Comparison of ENCODE assay signal across 21 cellular contexts in the genomic region with DNA sequence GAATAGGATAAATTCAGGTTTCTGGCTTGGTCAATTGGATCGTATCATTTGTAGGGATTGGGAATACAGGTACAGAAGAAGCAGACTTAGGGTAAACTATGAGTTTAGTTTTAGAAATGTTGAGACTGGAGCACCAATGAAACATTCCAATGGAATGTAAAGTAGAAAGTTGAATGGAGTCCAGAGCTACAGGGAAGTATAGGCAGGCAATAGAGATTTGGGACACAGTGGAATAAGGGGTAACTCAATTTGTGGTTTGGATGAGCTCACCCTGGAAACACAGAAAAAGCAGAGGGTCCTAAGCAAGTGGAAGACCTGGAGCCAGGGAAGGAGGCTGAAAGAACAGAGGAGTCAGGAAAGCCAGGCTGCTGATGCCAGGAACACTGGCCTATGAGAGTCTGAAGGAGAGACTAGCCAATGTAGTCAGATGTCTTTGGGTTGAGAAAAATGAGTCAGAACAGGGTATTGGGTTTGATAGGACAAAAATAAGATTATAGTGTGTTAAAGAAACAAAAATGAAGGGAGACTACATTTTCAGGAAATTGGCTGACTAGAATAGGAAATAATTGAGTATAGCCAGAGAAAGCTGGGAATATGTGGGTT.
DNase-seq lines count a peak whose midpoint lies in the region; ATAC-seq and TF ChIP-seq lines count a peak whose summit lies in the region.
"Had no signal": no experiment of that assay in that cellular context is flagged by ENCODE, and none has a peak within 500 bp of the region (broad histone marks: within the 10 kb centered on the region; RNA-seq: fewer than 3 reads in every experiment).

No MANE protein-coding gene starts in this region.

- CTCF ChIA-PET in mammary epithelial cell (lab: Charles Lee; ENCODE audit: low non-redundant PET), result no interaction called here
- CTCF ChIA-PET in SK-N-SH (lab: Yijun Ruan, JAX), result no interaction called here

- H3K4me2 ChIP-seq in mammary epithelial cell (ENCODE audit: insufficient read depth, low read depth, low read length), result peak overlapping the region; percentile 6
- H3K4me2 ChIP-seq in SK-N-SH, result peak overlapping the region; percentile 57

- no peak for TF ChIP-seq EP300 in SK-N-SH (IDR thresholded peaks at IDR 0.05; ENCODE audit: borderline replicate concordance in 1 of 2, low read depth in 1 of 2, low read length in 1 of 2)

- H3K79me2 ChIP-seq in mammary epithelial cell (ENCODE audit: insufficient read depth, low read length), result no peaks in the 10 kb centered on the region
- no peaks in the 10 kb centered on the region for H3K79me2 ChIP-seq in SK-N-SH (ENCODE audit: insufficient read depth)

- TF ChIP-seq RAD21 in SK-N-SH (IDR thresholded peaks at IDR 0.05; ENCODE audit: low read length), result no peak

- H4K20me1 ChIP-seq in mammary epithelial cell (ENCODE audit: insufficient read depth, low read length) (no peaks in the 10 kb centered on the region), SK-N-SH (ENCODE audit: insufficient read depth) (no peaks in the 10 kb centered on the region)

- POLR2A ChIA-PET in SK-N-SH (lab: Yijun Ruan, JAX), result no interaction called here

- 100% methylated on average over 1 of the region's 1 CpG for WGBS in mammary epithelial cell (ENCODE audit: low coverage, missing lambda C conversion rate)
- 21% methylated on average over 1 of the region's 1 CpG for WGBS in SK-N-SH (ENCODE audit: low lambda C conversion rate)

- DNase-seq in mammary epithelial cell (peak; percentile 28), breast epithelium (ENCODE audit: low spot score in 2 of 2) (no peak), SK-N-SH (no peak), fibroblast of villous mesenchyme (ENCODE audit: low read depth) (peak; percentile 3), SJCRH30 (no peak), G401 (ENCODE audit: low spot score) (no peak), UCSD-AML1 (lab: John Stamatoyannopoulos, UW; ENCODE audit: unreplicated experiment) (no peak)
- DNase-seq: activated CD4-positive, alpha-beta T cell treated with anti-CD3 and anti-CD28 coated beads for 4 hours; activated naive CD4-positive, alpha-beta T cell treated with Interleukin-2 at 50 U/mL for 16 hours; H7; NCI-H1092; NCI-H2081 treated with DMSO at 0.1 percent for 48 hours; NCI-H524; retina; stomach; T1000; upper lobe of right lung had no signal

- H3K9me2 ChIP-seq in SK-N-SH, result no peaks in the 10 kb centered on the region

- in situ Hi-C loops in mammary epithelial cell (cut with MboI; ENCODE audit: low sequenced_read_pairs in 2 of 2) (no loop called here), G401 (cut with HindIII; ENCODE audit: low sequenced_read_pairs) (no loop called here)

- H3F3A ChIP-seq in SK-N-SH (replicated peaks; ENCODE audit: insufficient read depth), result peaks cover 6% of the 10 kb centered on the region

- no peak for TF ChIP-seq POLR2A in breast epithelium (IDR thresholded peaks at IDR 0.05)

- BruUV-seq in mammary epithelial cell (replicated peaks; lab: Mats Ljungman, UMichigan), result no TSS peak

- H2AFZ ChIP-seq in mammary epithelial cell (ENCODE audit: low read depth, low read length) (peak overlapping the region; percentile 70), SK-N-SH (ENCODE audit: low read depth) (peak overlapping the region; percentile 76)

- no peak for ATAC-seq in GM21515 (IDR thresholded peaks at IDR 0.05; ENCODE audit: unreplicated experiment)
- ATAC-seq: esophagus mucosa, K562, upper lobe of right lung had no signal

- H3K9ac ChIP-seq in mammary epithelial cell (ENCODE audit: insufficient read depth, low read length) (no peak overlapping the region), SK-N-SH (peak overlapping the region; percentile 16; the same call in 1 of the 2 replicates)

- H3K27ac ChIP-seq in mammary epithelial cell (ENCODE audit: insufficient read depth, low read depth, low read length) (no peak overlapping the region), breast epithelium (no peak overlapping the region), SK-N-SH (ENCODE audit: low read depth in 2 of 2, low read length in 1 of 2) (peak overlapping the region; percentile 47 to 73), SJCRH30 (no peak overlapping the region)
- H3K27ac ChIP-seq: SJSA1, stomach, upper lobe of right lung had no signal

- H3K4me3 ChIP-seq in mammary epithelial cell (replicated peaks in 1 of 3; ENCODE audit: insufficient read depth in 1 of 3, low read depth in 2 of 3, low read length in 3 of 3) (no peak overlapping the region), breast epithelium (no peak overlapping the region), SK-N-SH (ENCODE audit: low read depth in 2 of 2, low read length in 1 of 2) (no peak overlapping the region), fibroblast of villous mesenchyme (ENCODE audit: low read depth, low read length) (no peak overlapping the region), SJCRH30 (no peak overlapping the region)
- H3K4me3 ChIP-seq: K562, SJSA1, stomach, upper lobe of right lung had no signal

- dilution Hi-C loops in mammary epithelial cell (cut with HindIII; ENCODE audit: low sequenced_read_pairs), result no loop called here

- TF ChIP-seq CTCF in mammary epithelial cell (conservative IDR thresholded peaks at IDR 0.05 in 1 of 2, IDR thresholded peaks at IDR 0.05 in 1 of 2; ENCODE audit: extremely low read depth in 1 of 2, insufficient read depth in 1 of 2, low read depth in 1 of 2, low read length in 2 of 2) (no peak), breast epithelium (IDR thresholded peaks at IDR 0.05) (no peak), SK-N-SH (IDR thresholded peaks at IDR 0.05) (no peak), fibroblast of villous mesenchyme (IDR thresholded peaks at IDR 0.05; ENCODE audit: insufficient read depth, low read depth, low read length) (no peak)

- H3K27me3 ChIP-seq in mammary epithelial cell (ENCODE audit: insufficient read depth, low read length) (no peaks in the 10 kb centered on the region), breast epithelium (no peaks in the 10 kb centered on the region), SK-N-SH (ENCODE audit: insufficient read depth) (no peaks in the 10 kb centered on the region), SJCRH30 (no peaks in the 10 kb centered on the region)
- H3K27me3 ChIP-seq: SJSA1, stomach, upper lobe of right lung had no signal

- H3K4me1 ChIP-seq in mammary epithelial cell (ENCODE audit: insufficient read depth, low read length) (peaks cover 13% of the 10 kb centered on the region), breast epithelium (no peaks in the 10 kb centered on the region), SK-N-SH (ENCODE audit: control insufficient read depth in 1 of 2, insufficient read depth in 2 of 2, low read depth in 1 of 2, low read length in 1 of 2) (peaks cover 3 to 13% of the 10 kb centered on the region in 2 experiments), SJCRH30 (no peaks in the 10 kb centered on the region)
- H3K4me1 ChIP-seq: SJSA1, stomach, upper lobe of right lung had no signal

- H3K9me3 ChIP-seq in mammary epithelial cell (replicated peaks; ENCODE audit: insufficient read depth, low read length), result no peaks in the 10 kb centered on the region
- H3K9me3 ChIP-seq in breast epithelium, result no peaks in the 10 kb centered on the region
- H3K9me3 ChIP-seq in SK-N-SH, result no peaks in the 10 kb centered on the region
- H3K9me3 ChIP-seq in SJCRH30 (replicated peaks), result no peaks in the 10 kb centered on the region
- H3K9me3 ChIP-seq: SJSA1, stomach, upper lobe of right lung had no signal

- H3K36me3 ChIP-seq in mammary epithelial cell (ENCODE audit: insufficient read depth, low read length), result no peaks in the 10 kb centered on the region
- H3K36me3 ChIP-seq in breast epithelium, result no peaks in the 10 kb centered on the region
- no peaks in the 10 kb centered on the region for H3K36me3 ChIP-seq in SK-N-SH (replicated peaks in 1 of 2; ENCODE audit: control insufficient read depth in 1 of 2, insufficient read depth in 2 of 2, low read length in 1 of 2)
- no peaks in the 10 kb centered on the region for H3K36me3 ChIP-seq in SJCRH30
- H3K36me3 ChIP-seq: SJSA1, stomach, upper lobe of right lung had no signal

- intact Hi-C loops in mammary epithelial cell (cut with micrococcal nuclease), result no loop called here
- intact Hi-C loops in breast epithelium (cut with DNase I; ENCODE audit: low total_unique reads), result no loop called here

TF ChIP-seq in SK-N-SH, 30 proteins besides CTCF, POLR2A, EP300 and RAD21 (continues in another document):
- peak; percentile 38; the same call in 1 of the 2 replicates for TF ChIP-seq TCF12 (IDR thresholded peaks at IDR 0.05)
- no peak for TF ChIP-seq NRF1 (IDR thresholded peaks at IDR 0.05; ENCODE audit: low read depth, low read length)
- no peak for TF ChIP-seq MXI1 (IDR thresholded peaks at IDR 0.05; ENCODE audit: low read depth, low read length)
- no peak for TF ChIP-seq CHD2 (IDR thresholded peaks at IDR 0.05; ENCODE audit: low read length, partially characterized antibody)
- no peak for TF ChIP-seq YY1 (IDR thresholded peaks at IDR 0.05; ENCODE audit: low read depth)
- TF ChIP-seq, protein P1, sequence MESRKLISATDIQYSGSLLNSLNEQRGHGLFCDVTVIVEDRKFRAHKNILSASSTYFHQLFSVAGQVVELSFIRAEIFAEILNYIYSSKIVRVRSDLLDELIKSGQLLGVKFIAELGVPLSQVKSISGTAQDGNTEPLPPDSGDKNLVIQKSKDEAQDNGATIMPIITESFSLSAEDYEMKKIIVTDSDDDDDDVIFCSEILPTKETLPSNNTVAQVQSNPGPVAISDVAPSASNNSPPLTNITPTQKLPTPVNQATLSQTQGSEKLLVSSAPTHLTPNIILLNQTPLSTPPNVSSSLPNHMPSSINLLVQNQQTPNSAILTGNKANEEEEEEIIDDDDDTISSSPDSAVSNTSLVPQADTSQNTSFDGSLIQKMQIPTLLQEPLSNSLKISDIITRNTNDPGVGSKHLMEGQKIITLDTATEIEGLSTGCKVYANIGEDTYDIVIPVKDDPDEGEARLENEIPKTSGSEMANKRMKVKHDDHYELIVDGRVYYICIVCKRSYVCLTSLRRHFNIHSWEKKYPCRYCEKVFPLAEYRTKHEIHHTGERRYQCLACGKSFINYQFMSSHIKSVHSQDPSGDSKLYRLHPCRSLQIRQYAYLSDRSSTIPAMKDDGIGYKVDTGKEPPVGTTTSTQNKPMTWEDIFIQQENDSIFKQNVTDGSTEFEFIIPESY (IDR thresholded peaks at IDR 0.05; ENCODE audit: borderline replicate concordance, low read depth), result no peak
- TF ChIP-seq NFIC (IDR thresholded peaks at IDR 0.05; ENCODE audit: borderline replicate concordance), result peak; percentile 68; the same call in 1 of the 2 replicates
- TF ChIP-seq JUND (IDR thresholded peaks at IDR 0.05), result peak; percentile 36; the same call in 1 of the 2 replicates
- TF ChIP-seq FOSL2 (IDR thresholded peaks at IDR 0.05; ENCODE audit: borderline replicate concordance, low read depth), result peak; percentile 52; the same call in 1 of the 2 replicates

Comparison
In these comparisons a context has a peak if more than half of its experiments do, and no peak if none do; other contexts are left out.
1. DNase-seq: peak in mammary epithelial cell (single experiment) and fibroblast of villous mesenchyme (single experiment); none in breast epithelium (0 of 2), SK-N-SH (single experiment), SJCRH30 (0 of 2), G401 (single experiment) and UCSD-AML1 (single experiment).
2. H3K27ac ChIP-seq: peak in SK-N-SH (2 of 2); none in mammary epithelial cell (single experiment), breast epithelium (0 of 2) and SJCRH30 (single experiment).